ENCODE assay signal across 9 cellular contexts in genomic region chr20:10654630-10655029, GRCh38. TPM values are rescaled to one million over a fixed set of nuclear protein-coding genes. Genes with fewer than 3 reads are reported as not detected.
DNase-seq lines count a peak whose midpoint lies in the region; ATAC-seq, FAIRE-seq and TF ChIP-seq lines count a peak whose summit lies in the region.
"Had no signal": no experiment of that assay in that cellular context is flagged by ENCODE, and none has a peak within 500 bp of the region (broad histone marks: within the 10 kb centered on the region; RNA-seq: fewer than 3 reads in every experiment).

No MANE protein-coding gene starts in this region.

- H3K4me3 ChIP-seq in endodermal cell (ENCODE audit: low read length), result no peak overlapping the region
- H3K4me3 ChIP-seq in skin epidermis, result no peak overlapping the region
- H3K4me3 ChIP-seq in CD8-positive, alpha-beta T cell (ENCODE audit: low read depth, low read length), result no peak overlapping the region

- peak; percentile 71 for FAIRE-seq in GM19239 (lab: Jason Lieb, UNC)
- FAIRE-seq: colon had no signal

- H3K27ac Mint-ChIP-seq in endodermal cell, result no peak overlapping the region
- H3K27ac Mint-ChIP-seq in CD8-positive, alpha-beta T cell, result no peak overlapping the region

- H3K4me3 Mint-ChIP-seq in endodermal cell, result no peak overlapping the region
- no peak overlapping the region for H3K4me3 Mint-ChIP-seq in CD8-positive, alpha-beta T cell

- ATAC-seq in HG03066 (IDR thresholded peaks at IDR 0.05; ENCODE audit: low read depth, unreplicated experiment), result peak; percentile 62
- no peak for ATAC-seq in CD8-positive, alpha-beta T cell

- no peak for TF ChIP-seq CTCF in endodermal cell (conservative IDR thresholded peaks at IDR 0.05)
- no peak for TF ChIP-seq CTCF in CD8-positive, alpha-beta T cell (IDR thresholded peaks at IDR 0.05)

- H3K9ac ChIP-seq in endodermal cell (ENCODE audit: extremely low read depth, low read length, poor library complexity, severe bottlenecking), result no peak overlapping the region

- peaks cover 79% of the 10 kb centered on the region for H3K27me3 Mint-ChIP-seq in endodermal cell (ENCODE audit: insufficient read depth)
- peaks cover 16% of the 10 kb centered on the region for H3K27me3 Mint-ChIP-seq in CD8-positive, alpha-beta T cell (ENCODE audit: low read depth)

- DNase-seq in GM19239 (ENCODE audit: insufficient read length, low spot score) (no peak), endodermal cell (peak; percentile 84), DMS153 (lab: John Stamatoyannopoulos, UW) (no peak), inferior parietal cortex (ENCODE audit: extremely low spot score) (no peak), HEK293T (ENCODE audit: extremely low spot score) (no peak)
- DNase-seq in CD8-positive, alpha-beta T cell, result no peak

- H3K36me3 ChIP-seq in endodermal cell (ENCODE audit: control insufficient read depth, insufficient read depth, low read length), result no peaks in the 10 kb centered on the region
- H3K36me3 ChIP-seq in CD8-positive, alpha-beta T cell (ENCODE audit: insufficient read depth, low read length), result no peaks in the 10 kb centered on the region

- intact Hi-C loops in CD8-positive, alpha-beta T cell (cut with DNase I, micrococcal nuclease), result no loop called here

- peaks cover 61% of the 10 kb centered on the region for H3K36me3 Mint-ChIP-seq in endodermal cell (ENCODE audit: low read depth)
- no peaks in the 10 kb centered on the region for H3K36me3 Mint-ChIP-seq in CD8-positive, alpha-beta T cell

- POLR2A ChIA-PET in HEK293T (lab: Yijun Ruan, JAX), result no interaction called here
- POLR2A ChIA-PET in CD8-positive, alpha-beta T cell (lab: Charles Lee), result no interaction called here

- peaks cover 85% of the 10 kb centered on the region for H3K27me3 ChIP-seq in endodermal cell (ENCODE audit: control insufficient read depth, insufficient read depth, low read length, poor library complexity, severe bottlenecking)
- H3K27me3 ChIP-seq in CD8-positive, alpha-beta T cell (ENCODE audit: insufficient read depth, low read length), result no peaks in the 10 kb centered on the region

- WGBS in endodermal cell (ENCODE audit: insufficient coverage in 1 of 2, insufficient read length in 1 of 2), 2 experiments, result 58 to 63% methylated on average over 3 to 7 of the region's 7 CpGs

- peaks cover 46% of the 10 kb centered on the region for H3K4me1 Mint-ChIP-seq in endodermal cell
- H3K4me1 Mint-ChIP-seq in CD8-positive, alpha-beta T cell (ENCODE audit: low read depth), result no peaks in the 10 kb centered on the region

- CTCF ChIA-PET in HEK293T (lab: Yijun Ruan, JAX), result no interaction called here
- CTCF ChIA-PET in CD8-positive, alpha-beta T cell (lab: Charles Lee), result no interaction called here

- H3K9me3 Mint-ChIP-seq in endodermal cell, result peaks cover 5% of the 10 kb centered on the region
- H3K9me3 Mint-ChIP-seq in CD8-positive, alpha-beta T cell, result no peaks in the 10 kb centered on the region

- peak overlapping the region; percentile 70 for H3K27ac ChIP-seq in endodermal cell (ENCODE audit: low read depth, low read length)
- peak overlapping the region in 19 of 21 experiments; percentile 4 to 82 (median 70) for H3K27ac ChIP-seq in skin epidermis
- H3K27ac ChIP-seq in CD8-positive, alpha-beta T cell (ENCODE audit: low read depth, low read length), result no peak overlapping the region

- H3K9me3 ChIP-seq in endodermal cell (ENCODE audit: control insufficient read depth, low read length), result no peaks in the 10 kb centered on the region
- no peaks in the 10 kb centered on the region for H3K9me3 ChIP-seq in CD8-positive, alpha-beta T cell (ENCODE audit: low read length)

- no peaks in the 10 kb centered on the region for H3K4me1 ChIP-seq in endodermal cell (ENCODE audit: control insufficient read depth, insufficient read depth, low read length)
- H3K4me1 ChIP-seq in CD8-positive, alpha-beta T cell (ENCODE audit: insufficient read depth, low read length), result no peaks in the 10 kb centered on the region

TF ChIP-seq in HEK293T, 16 proteins besides CTCF, POLR2A, EP300 and RAD21:
- TF ChIP-seq ARNT (IDR thresholded peaks at IDR 0.05), result no peak
- TF ChIP-seq L3MBTL2 (conservative IDR thresholded peaks at IDR 0.05), result no peak
- no peak for TF ChIP-seq ELF4 (IDR thresholded peaks at IDR 0.05)
- TF ChIP-seq SP1 (IDR thresholded peaks at IDR 0.05), result no peak
- TF ChIP-seq HDGF (IDR thresholded peaks at IDR 0.05; ENCODE audit: borderline replicate concordance), result no peak
- TF ChIP-seq NFRKB (IDR thresholded peaks at IDR 0.05), result no peak
- TF ChIP-seq PKNOX1 (IDR thresholded peaks at IDR 0.05), result no peak
- no peak for TF ChIP-seq SUZ12 (IDR thresholded peaks at IDR 0.05)
- no peak for TF ChIP-seq LEF1 (IDR thresholded peaks at IDR 0.05; ENCODE audit: borderline replicate concordance)
- no peak for TF ChIP-seq FOXM1 (IDR thresholded peaks at IDR 0.05; ENCODE audit: borderline replicate concordance)
- no peak for TF ChIP-seq TARDBP (IDR thresholded peaks at IDR 0.05)
- no peak for TF ChIP-seq CTBP1 (IDR thresholded peaks at IDR 0.05; ENCODE audit: borderline replicate concordance)

RNA-seq across cellular contexts. Expression of gene JAG1, which starts 19.2 kb away (rescaled TPM):
- 10 to 100 TPM in 1 of 2 donors, 1 to 10 TPM in 1; 6.8 to 19.7 TPM for total RNA-seq in endodermal cell
- 88.8 TPM for polyA plus RNA-seq in endodermal cell (2013, experiment 1 of 2)
- polyA plus RNA-seq in endodermal cell (2013, experiment 2 of 2), result 76.5 TPM
- under 1 TPM; 0.38 to 0.83 TPM for total RNA-seq in CD8-positive, alpha-beta T cell

Comparison
In these comparisons a context has a peak if more than half of its experiments do, and no peak if none do; other contexts are left out.
1. RNA of gene JAG1, which starts 19.2 kb away (total RNA-seq): 6.8 to 19.7 TPM in endodermal cell; 0.38 to 0.83 TPM in CD8-positive, alpha-beta T cell; every median in the first group is over 4 times any median in the second.